Comparison of ENCODE assay signal across 11 cellular contexts in the genomic region with DNA sequence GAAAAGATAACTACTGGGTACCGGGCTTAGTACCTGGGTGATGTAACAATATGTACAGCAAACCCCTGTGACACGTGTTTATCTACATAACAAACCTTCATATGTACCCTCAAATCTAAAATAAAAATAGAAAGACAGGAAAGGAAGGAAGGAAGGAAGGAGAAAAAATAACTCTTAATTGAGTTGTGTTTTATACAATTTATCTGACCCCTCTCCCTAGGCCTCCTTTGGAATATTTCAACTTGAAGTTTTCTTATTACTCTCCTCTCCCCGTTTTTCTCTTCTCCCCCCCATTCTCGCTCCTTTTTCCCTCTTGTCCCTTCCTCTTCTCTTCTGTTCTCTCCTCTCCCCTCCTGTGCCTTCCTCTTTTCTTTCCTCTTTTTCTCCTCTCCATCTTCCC.
"Had no signal": no experiment of that assay in that cellular context is flagged by ENCODE, and none has a peak within 500 bp of the region (broad histone marks: within the 10 kb centered on the region; RNA-seq: fewer than 3 reads in every experiment).

No MANE protein-coding gene starts in this region.

- H3K36me3 ChIP-seq: HAP-1 had no signal

- H3K9ac ChIP-seq: GM23248, KMS-11 had no signal

- DNase-seq: GM23248, GOT3, H7, HFFc6, IMR-90, Karpas-422, KBM-7 had no signal

- ATAC-seq: HCT116 had no signal

- H2AFZ ChIP-seq: GM23248 had no signal

- H3K4me1 ChIP-seq: HAP-1 had no signal

- H3K4me2 ChIP-seq: KMS-11 had no signal

- H3K9me3 ChIP-seq: HAP-1 had no signal

- H3K4me3 ChIP-seq: GM23248, HAP-1 had no signal

- H3K27ac ChIP-seq: GM23248, HL-60, KMS-11 had no signal
